Comparison of ENCODE assay signal across 27 cellular contexts in the genomic region with DNA sequence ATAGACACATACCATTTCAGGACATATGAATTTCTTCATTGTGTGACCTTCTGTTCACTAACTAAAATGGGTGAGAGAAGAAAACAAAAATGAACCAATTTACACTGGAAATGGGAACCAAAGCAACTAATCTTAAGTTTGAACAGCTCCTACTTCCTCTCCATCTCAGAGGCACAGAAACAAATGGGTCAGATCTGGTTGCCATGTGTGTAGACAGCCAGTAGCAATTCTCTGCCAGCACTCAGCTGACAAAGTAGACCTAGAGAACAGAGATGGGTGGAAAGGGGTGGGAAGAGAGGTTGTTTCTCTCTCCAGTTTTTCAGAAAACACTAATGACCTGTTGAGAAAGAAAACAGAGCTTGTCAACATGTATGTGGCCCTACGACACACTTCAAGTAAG. TPM values are rescaled to one million over a fixed set of nuclear protein-coding genes. Genes with fewer than 3 reads are reported as not detected.
"Had no signal": no experiment of that assay in that cellular context is flagged by ENCODE, and none has a peak within 500 bp of the region (broad histone marks: within the 10 kb centered on the region; RNA-seq: fewer than 3 reads in every experiment).

No MANE protein-coding gene starts in this region.

- H3K4me3 ChIP-seq: breast epithelium, SK-N-MC had no signal

- H3K9me3 Mint-ChIP-seq: activated B cell treated with CpG ODN at 0.5 μM for 24 hours; activated CD4-positive, alpha-beta memory T cell treated with anti-CD3 and anti-CD28 coated beads for 36 hours; activated CD4-positive, alpha-beta T cell treated with anti-CD3 and anti-CD28 coated beads, Interleukin-2, amount 10 ng/mL, durations not matched to agents 7 days and 5 days; activated naive CD4-positive, alpha-beta T cell treated with anti-CD3 and anti-CD28 coated beads, Interleukin-2, amount 10 ng/mL, durations not matched to agents 7 days and 5 days; activated naive CD8-positive, alpha-beta T cell treated with anti-CD3 and anti-CD28 coated beads for 36 hours; activated T-helper 2 cell treated with anti-CD3 and anti-CD28 coated beads, Interferon-gamma antibody, Interleukin-2, Interleukin-4, amounts not matched to agents 10 μg/mL and 5 μg/mL and 100 μg/mL, durations not matched to agents 14 hours and 24 hours and 36 hours had no signal

- H3K36me3 Mint-ChIP-seq: activated CD4-positive, alpha-beta memory T cell treated with anti-CD3 and anti-CD28 coated beads for 36 hours; activated naive CD4-positive, alpha-beta T cell treated with anti-CD3 and anti-CD28 coated beads, Interleukin-2, amount 10 ng/mL, durations not matched to agents 7 days and 5 days; activated naive CD8-positive, alpha-beta T cell treated with anti-CD3 and anti-CD28 coated beads for 36 hours; T-cell had no signal

- ATAC-seq: T-cell had no signal

- H3K4me1 ChIP-seq: breast epithelium had no signal

- H3K27ac ChIP-seq: breast epithelium, SK-N-MC had no signal

- DNase-seq: activated B cell treated with CpG ODN at 0.5 μM for 24 hours; activated CD4-positive, alpha-beta memory T cell treated with anti-CD3 and anti-CD28 coated beads for 36 hours; activated CD4-positive, alpha-beta T cell treated with anti-CD3 and anti-CD28 coated beads, Interleukin-2, amount 10 ng/mL, durations not matched to agents 7 days and 5 days; activated gamma-delta T cell treated with Interleukin-2 at 50 U/mL for 16 hours; activated naive CD4-positive, alpha-beta T cell treated with anti-CD3 and anti-CD28 coated beads, Interleukin-2, amount 10 ng/mL, durations not matched to agents 7 days and 5 days; activated naive CD8-positive, alpha-beta T cell treated with anti-CD3 and anti-CD28 coated beads for 36 hours; activated T-cell treated with anti-CD3 and anti-CD28 coated beads for 4 hours; activated T-cell treated with anti-CD3 and anti-CD28 coated beads, Interleukin-2, amount 50 U/mL, for 48 hours; central memory CD4-positive, alpha-beta T cell; KG1; NCI-H1092; NCI-H1417; NCI-H1930; NCI-H2171 treated with DMSO at 0.1 percent for 48 hours; NCI-H345; NCI-H510A; NCI-H526 treated with DMSO at 0.1 percent for 48 hours; NCI-H82; SIG-M5; T-cell; T-helper 2 cell; T1000 had no signal

- H3K27ac Mint-ChIP-seq: activated B cell treated with CpG ODN at 0.5 μM for 24 hours; activated CD4-positive, alpha-beta memory T cell treated with anti-CD3 and anti-CD28 coated beads for 36 hours; activated CD4-positive, alpha-beta T cell treated with anti-CD3 and anti-CD28 coated beads, Interleukin-2, amount 10 ng/mL, durations not matched to agents 7 days and 5 days; activated naive CD4-positive, alpha-beta T cell treated with anti-CD3 and anti-CD28 coated beads, Interleukin-2, amount 10 ng/mL, durations not matched to agents 7 days and 5 days; activated naive CD8-positive, alpha-beta T cell treated with anti-CD3 and anti-CD28 coated beads for 36 hours; activated T-helper 2 cell treated with anti-CD3 and anti-CD28 coated beads, Interferon-gamma antibody, Interleukin-2, Interleukin-4, amounts not matched to agents 10 μg/mL and 5 μg/mL and 100 μg/mL, durations not matched to agents 14 hours and 24 hours and 36 hours; T-cell had no signal

- H3K4me3 Mint-ChIP-seq: activated B cell treated with CpG ODN at 0.5 μM for 24 hours; activated CD4-positive, alpha-beta memory T cell treated with anti-CD3 and anti-CD28 coated beads for 36 hours; activated CD4-positive, alpha-beta T cell treated with anti-CD3 and anti-CD28 coated beads, Interleukin-2, amount 10 ng/mL, durations not matched to agents 7 days and 5 days; activated naive CD4-positive, alpha-beta T cell treated with anti-CD3 and anti-CD28 coated beads, Interleukin-2, amount 10 ng/mL, durations not matched to agents 7 days and 5 days; activated naive CD8-positive, alpha-beta T cell treated with anti-CD3 and anti-CD28 coated beads for 36 hours; T-cell had no signal

- H3K27me3 ChIP-seq: breast epithelium had no signal

- H3K36me3 ChIP-seq: breast epithelium had no signal

- H3K27me3 Mint-ChIP-seq: activated naive CD4-positive, alpha-beta T cell treated with anti-CD3 and anti-CD28 coated beads, Interleukin-2, amount 10 ng/mL, durations not matched to agents 7 days and 5 days had no signal

- H3K4me1 Mint-ChIP-seq: activated B cell treated with CpG ODN at 0.5 μM for 24 hours; activated CD4-positive, alpha-beta T cell treated with anti-CD3 and anti-CD28 coated beads, Interleukin-2, amount 10 ng/mL, durations not matched to agents 7 days and 5 days; activated naive CD4-positive, alpha-beta T cell treated with anti-CD3 and anti-CD28 coated beads, Interleukin-2, amount 10 ng/mL, durations not matched to agents 7 days and 5 days; activated naive CD8-positive, alpha-beta T cell treated with anti-CD3 and anti-CD28 coated beads for 36 hours; T-cell had no signal

RNA-seq across cellular contexts. Expression of gene POPDC3, which starts 14.3 kb away (rescaled TPM):
- total RNA-seq: activated B cell treated with CpG ODN at 0.5 μM for 24 hours; activated CD4-positive, alpha-beta memory T cell treated with anti-CD3 and anti-CD28 coated beads for 36 hours; activated CD4-positive, alpha-beta T cell treated with anti-CD3 and anti-CD28 coated beads, Interleukin-2, amount 10 ng/mL, durations not matched to agents 7 days and 5 days; activated CD8-positive, alpha-beta memory T cell treated with anti-CD3 and anti-CD28 coated beads for 36 hours; activated naive CD8-positive, alpha-beta T cell treated with anti-CD3 and anti-CD28 coated beads for 36 hours; activated T-helper 2 cell treated with anti-CD3 and anti-CD28 coated beads, Interferon-gamma antibody, Interleukin-2, Interleukin-4, amounts not matched to agents 10 μg/mL and 5 μg/mL and 100 μg/mL, durations not matched to agents 14 hours and 24 hours and 36 hours; OCI-LY7; T-cell had no signal
